In genomic region chr17:7177954-7178477, GRCh38 we compare ENCODE assay signal across 8 cellular contexts. TPM values are rescaled to one million over a fixed set of nuclear protein-coding genes. Genes with fewer than 3 reads are reported as not detected.
DNase-seq lines count a peak whose midpoint lies in the region; ATAC-seq and TF ChIP-seq lines count a peak whose summit lies in the region.

No MANE protein-coding gene starts in this region.

- no peak for ATAC-seq in activated T-helper 17 cell treated with anti-CD3 and anti-CD28 coated beads, Interleukin-2, amount 50 U/mL, for 72 hours (replicated peaks)
- peak; percentile 1 to 4 for ATAC-seq in upper lobe of left lung (ENCODE audit: low FRiP score in 2 of 2)

- H3K27ac ChIP-seq in HUES6 (ENCODE audit: low read depth, low read length) (no peak overlapping the region), upper lobe of left lung (no peak overlapping the region)

- no peaks in the 10 kb centered on the region for H3K36me3 Mint-ChIP-seq in activated T-helper 17 cell treated with anti-CD3 and anti-CD28 coated beads, Interleukin-2, amount 50 U/mL, for 72 hours (ENCODE audit: low read depth)

- peaks cover 4% of the 10 kb centered on the region for H3K27me3 Mint-ChIP-seq in activated T-helper 17 cell treated with anti-CD3 and anti-CD28 coated beads, Interleukin-2, amount 50 U/mL, for 72 hours

- no peak for TF ChIP-seq EP300 in upper lobe of left lung (IDR thresholded peaks at IDR 0.05)

- H3K4me3 Mint-ChIP-seq in activated T-helper 17 cell treated with anti-CD3 and anti-CD28 coated beads, Interleukin-2, amount 50 U/mL, for 72 hours, result peak overlapping the region; percentile 66

- H3K4me3 ChIP-seq in HUES6 (ENCODE audit: low read depth, low read length) (peak overlapping the region; percentile 68), upper lobe of left lung (peak overlapping the region in 3 of 4 donors; percentile 32 to 48 (median 41))

- H3K36me3 ChIP-seq in HUES6 (ENCODE audit: control insufficient read depth, insufficient read depth, low read length) (no peaks in the 10 kb centered on the region), upper lobe of left lung (no peaks in the 10 kb centered on the region)

- H3K27me3 ChIP-seq in HUES6 (ENCODE audit: control insufficient read depth, insufficient read depth, low read length) (peaks cover 35% of the 10 kb centered on the region), upper lobe of left lung (peaks cover 0 to 7% (median 0%) of the 10 kb centered on the region in 4 donors)

- 1 to 5% methylated on average over 15 to 18 of the region's 18 CpGs for WGBS in upper lobe of left lung, 2 donors

- peak overlapping the region; percentile 48 for H3K27ac Mint-ChIP-seq in activated T-helper 17 cell treated with anti-CD3 and anti-CD28 coated beads, Interleukin-2, amount 50 U/mL, for 72 hours

- H3K4me1 ChIP-seq in HUES6 (ENCODE audit: control insufficient read depth, insufficient read depth, low read length) (peaks cover 6% of the 10 kb centered on the region), upper lobe of left lung (peaks cover 12 to 26% (median 21%) of the 10 kb centered on the region in 4 donors)

- H3K9ac ChIP-seq in HUES6 (ENCODE audit: low read length), result peak overlapping the region; percentile 35

- H3K9me3 Mint-ChIP-seq in activated T-helper 17 cell treated with anti-CD3 and anti-CD28 coated beads, Interleukin-2, amount 50 U/mL, for 72 hours, result no peaks in the 10 kb centered on the region

- DNase-seq in AG08396 (ENCODE audit: low spot score) (peak; percentile 48), islet precursor cell (peak; percentile 84), upper lobe of left lung (peak in 1 of 2 donors; percentile 54), superior temporal gyrus (ENCODE audit: extremely low spot score) (no peak), HT-29 (ENCODE audit: low spot score) (no peak)
- DNase-seq in stimulated activated CD4-positive, alpha-beta T cell treated with anti-CD3 and anti-CD28 coated beads, Interleukin-4, amount 100 ng/mL, for 1 hour, result no peak

- TF ChIP-seq CTCF in upper lobe of left lung (IDR thresholded peaks at IDR 0.05), result no peak

- H3K9me3 ChIP-seq in HUES6 (ENCODE audit: control insufficient read depth, insufficient read depth, low read depth, low read length), result no peaks in the 10 kb centered on the region
- H3K9me3 ChIP-seq in upper lobe of left lung, result no peaks in the 10 kb centered on the region

- TF ChIP-seq POLR2A in upper lobe of left lung (IDR thresholded peaks at IDR 0.05), result no peak

- H3K4me1 Mint-ChIP-seq in activated T-helper 17 cell treated with anti-CD3 and anti-CD28 coated beads, Interleukin-2, amount 50 U/mL, for 72 hours, result no peaks in the 10 kb centered on the region

RNA-seq across cellular contexts. Expression of gene ASGR1, which starts 1.2 kb away (rescaled TPM):
- total RNA-seq in activated T-helper 17 cell treated with anti-CD3 and anti-CD28 coated beads, Interleukin-2, amount 50 U/mL, for 72 hours, result 1 to 10 TPM in 1 of 2 donors, under 1 TPM in 1; 0.67 to 4.5 TPM
- total RNA-seq in upper lobe of left lung, result 10 to 100 TPM in 1 of 6 donors, 1 to 10 TPM in 4, not detected in 1; 1.1 to 11.5 (median 6.8) TPM
- 0.52 TPM in 1 of 2 replicates, not detected in the other for total RNA-seq in HT-29 (2014; rRNA removed; shearing (Covaris generic))

RNA-seq across cellular contexts. Expression of gene DLG4, which starts 41.6 kb away (rescaled TPM):
- 10 to 100 TPM in 1 of 2 donors, 1 to 10 TPM in 1; 5.9 to 19.4 TPM for total RNA-seq in activated T-helper 17 cell treated with anti-CD3 and anti-CD28 coated beads, Interleukin-2, amount 50 U/mL, for 72 hours
- 10 to 100 TPM; 10.5 to 32.5 (median 19.4) TPM for total RNA-seq in upper lobe of left lung
- 0.26 and 1.6 TPM in 2 replicates for total RNA-seq in HT-29 (2014; rRNA removed; shearing (Covaris generic))

RNA-seq across cellular contexts. Expression of gene ACADVL, which starts 41.7 kb away (rescaled TPM):
- 100 to 1,000 TPM; 495 to 517 TPM for total RNA-seq in activated T-helper 17 cell treated with anti-CD3 and anti-CD28 coated beads, Interleukin-2, amount 50 U/mL, for 72 hours
- total RNA-seq in upper lobe of left lung, result 1,000 to 10,000 TPM in 2 of 6 donors, 100 to 1,000 TPM in 4; 377 to 1,449 (median 553) TPM
- total RNA-seq in HT-29 (2014; rRNA removed; shearing (Covaris generic)), result 469 and 546 TPM in 2 replicates

RNA-seq across cellular contexts. Expression of gene DVL2, which starts 56.3 kb away (rescaled TPM):
- total RNA-seq in activated T-helper 17 cell treated with anti-CD3 and anti-CD28 coated beads, Interleukin-2, amount 50 U/mL, for 72 hours, result 10 to 100 TPM; 49.1 to 77.5 TPM
- 10 to 100 TPM; 40.4 to 70.2 (median 42.4) TPM for total RNA-seq in upper lobe of left lung
- 42.6 and 48.6 TPM in 2 replicates for total RNA-seq in HT-29 (2014; rRNA removed; shearing (Covaris generic))

Comparison
In these comparisons a context has a peak if more than half of its experiments do, and no peak if none do; other contexts are left out.
1. DNase-seq: peak in AG08396 (single experiment) and islet precursor cell (single experiment); none in stimulated activated CD4-positive, alpha-beta T cell treated with anti-CD3 and anti-CD28 coated beads, Interleukin-4, amount 100 ng/mL, for 1 hour (single experiment), superior temporal gyrus (single experiment) and HT-29 (single experiment).